ENCODE assay signal across 1 cellular context in genomic region chr19:8248348-8249328, GRCh38.
TF ChIP-seq lines count a peak whose summit lies in the region.

No MANE protein-coding gene starts in this region.

TF ChIP-seq in HEK293, 187 proteins besides CTCF, POLR2A, EP300 and RAD21 (continued from another document):
- TF ChIP-seq ZBTB26 (tag by site-specific recombination; optimal IDR thresholded peaks at IDR 0.05): no peak
- peak; percentile 94 for TF ChIP-seq ZBTB17 (tag by site-specific recombination; IDR thresholded peaks at IDR 0.05)
- TF ChIP-seq ZNF366 (tag by site-specific recombination; conservative IDR thresholded peaks at IDR 0.05): peak; percentile 95
- TF ChIP-seq SP2 (tag by site-specific recombination; IDR thresholded peaks at IDR 0.05): peak; percentile 29
- 0 out of 2 replicates have a peak, but pooled peaks have one; percentile 28 for TF ChIP-seq GLI4 (tag by site-specific recombination; IDR thresholded peaks at IDR 0.05)
- TF ChIP-seq ZNF645 (tag by site-specific recombination; IDR thresholded peaks at IDR 0.05): 0 out of 2 replicates have a peak, but pooled peaks have one; percentile 36
- TF ChIP-seq ZNF132 (tag by site-specific recombination; IDR thresholded peaks at IDR 0.05; ENCODE audit: borderline replicate concordance): no peak
- TF ChIP-seq ZNF596 (tag by site-specific recombination; IDR thresholded peaks at IDR 0.05): no peak
- TF ChIP-seq EGR2 (tag by site-specific recombination; IDR thresholded peaks at IDR 0.05; ENCODE audit: low read depth): peak; percentile 81
- peak; percentile 66 for TF ChIP-seq ZFHX2 (tag by site-specific recombination; conservative IDR thresholded peaks at IDR 0.05)
- TF ChIP-seq ZFP3 (tag by site-specific recombination; IDR thresholded peaks at IDR 0.05; ENCODE audit: low read depth): no peak
